Comparison of ENCODE assay signal across 8 cellular contexts in genomic region chr10:2839081-2839725, GRCh38.
DNase-seq lines count a peak whose midpoint lies in the region; ATAC-seq and TF ChIP-seq lines count a peak whose summit lies in the region.

No MANE protein-coding gene starts in this region.

- ATAC-seq in gastrocnemius medialis (no peak), GM19035 (IDR thresholded peaks at IDR 0.05; ENCODE audit: unreplicated experiment) (no peak), omental fat pad (ENCODE audit: low FRiP score) (no peak)

- TF ChIP-seq CTCF in OCI-LY1 (IDR thresholded peaks at IDR 0.05; ENCODE audit: low read length) (peak; percentile 59), brain microvascular endothelial cell (IDR thresholded peaks at IDR 0.05; ENCODE audit: low read depth, low read length, missing control alignments) (peak; percentile 55), gastrocnemius medialis (IDR thresholded peaks at IDR 0.05 in 4 of 5, conservative IDR thresholded peaks at IDR 0.05 in 1 of 5) (peak in 1 of 5 experiments; percentile 20), omental fat pad (IDR thresholded peaks at IDR 0.05) (no peak)

- DNase-seq in COLO668 (lab: John Stamatoyannopoulos, UW; ENCODE audit: unreplicated experiment) (peak; percentile 67), H4 (ENCODE audit: low spot score) (peak; percentile 11), brain microvascular endothelial cell (no peak), lung microvascular endothelial cell (ENCODE audit: low read depth in 2 of 2) (peak; percentile 61 to 72), gastrocnemius medialis (no peak), omental fat pad (ENCODE audit: low spot score) (no peak)

- no peaks in the 10 kb centered on the region for H3K36me3 ChIP-seq in OCI-LY1 (ENCODE audit: insufficient read depth, low read length)
- H3K36me3 ChIP-seq in brain microvascular endothelial cell (replicated peaks): no peaks in the 10 kb centered on the region
- H3K36me3 ChIP-seq in gastrocnemius medialis: no peaks in the 10 kb centered on the region

- intact Hi-C loops in gastrocnemius medialis (cut with DNase I; ENCODE audit: low total_unique reads): no loop called here

- H2AFZ ChIP-seq in OCI-LY1 (ENCODE audit: low read length): no peak overlapping the region

- no peaks in the 10 kb centered on the region for H3K79me2 ChIP-seq in OCI-LY1 (ENCODE audit: insufficient read depth, low read length)

- H3K4me2 ChIP-seq in OCI-LY1 (ENCODE audit: low read length): no peak overlapping the region

- H3K4me3 ChIP-seq in OCI-LY1 (ENCODE audit: low read depth, low read length, poor library complexity, severe bottlenecking) (no peak overlapping the region), brain microvascular endothelial cell (ENCODE audit: low read depth, low read length) (no peak overlapping the region), gastrocnemius medialis (no peak overlapping the region)

- no peak overlapping the region for H3K9ac ChIP-seq in OCI-LY1 (ENCODE audit: low read length)

- no peak for TF ChIP-seq POLR2A in gastrocnemius medialis (IDR thresholded peaks at IDR 0.05)

- in situ Hi-C loops in brain microvascular endothelial cell (cut with HindIII; ENCODE audit: low pct_ligation_motif_present, low sequenced_read_pairs): no loop called here
- in situ Hi-C loops in gastrocnemius medialis (cut with MboI; ENCODE audit: low sequenced_read_pairs in 4 of 4): no loop called here

- H3K27me3 ChIP-seq in OCI-LY1 (ENCODE audit: insufficient read depth, low read length) (no peaks in the 10 kb centered on the region), brain microvascular endothelial cell (replicated peaks) (no peaks in the 10 kb centered on the region), gastrocnemius medialis (no peaks in the 10 kb centered on the region)

- no peaks in the 10 kb centered on the region for H4K20me1 ChIP-seq in OCI-LY1 (ENCODE audit: insufficient read depth, low read length)

- H3F3A ChIP-seq in OCI-LY1 (ENCODE audit: insufficient read depth, low read length): no peaks in the 10 kb centered on the region

- H3K27ac ChIP-seq in OCI-LY1 (ENCODE audit: low read depth, low read length, poor library complexity, severe bottlenecking) (no peak overlapping the region), brain microvascular endothelial cell (no peak overlapping the region), gastrocnemius medialis (no peak overlapping the region)

- H3K9me2 ChIP-seq in OCI-LY1 (ENCODE audit: low read depth, low read length): no peaks in the 10 kb centered on the region

- H3K4me1 ChIP-seq in OCI-LY1 (ENCODE audit: insufficient read depth, low read length, severe bottlenecking): no peaks in the 10 kb centered on the region
- H3K4me1 ChIP-seq in gastrocnemius medialis: no peaks in the 10 kb centered on the region

- H3K9me3 ChIP-seq in OCI-LY1 (ENCODE audit: low read length) (no peaks in the 10 kb centered on the region), gastrocnemius medialis (no peaks in the 10 kb centered on the region)

Comparison
In these comparisons a context has a peak if more than half of its experiments do, and no peak if none do; other contexts are left out.
1. DNase-seq: peak in COLO668 (single experiment), H4 (single experiment) and lung microvascular endothelial cell (2 of 2); none in brain microvascular endothelial cell (single experiment), gastrocnemius medialis (0 of 2) and omental fat pad (single experiment).
2. CTCF ChIP-seq: peak in OCI-LY1 (single experiment) and brain microvascular endothelial cell (single experiment); none in omental fat pad (0 of 3).